ENCODE assay signal across 15 cellular contexts in genomic region chr6:71392286-71392685, GRCh38.
"Had no signal": no experiment of that assay in that cellular context is flagged by ENCODE, and none has a peak within 500 bp of the region (broad histone marks: within the 10 kb centered on the region; RNA-seq: fewer than 3 reads in every experiment).

No MANE protein-coding gene starts in this region.

- H3K79me2 ChIP-seq: hepatocyte had no signal

- DNase-seq: activated CD4-positive, alpha-beta T cell treated with anti-CD3 and anti-CD28 coated beads, Interleukin-2, amount 50 U/mL, for 4 hours; activated naive CD4-positive, alpha-beta T cell treated with anti-CD3 and anti-CD28 coated beads, Interleukin-2, amount 10 ng/mL, durations not matched to agents 7 days and 5 days; activated T-cell treated with anti-CD3 and anti-CD28 coated beads for 4 hours; left ventricle myocardium superior; ovary; sigmoid colon; stimulated activated CD4-positive, alpha-beta T cell treated with anti-CD3 and anti-CD28 coated beads, Interleukin-12 subunit alpha, Interleukin-12 subunit beta, amount 100 ng/mL, for 4 hours; stimulated activated CD4-positive, alpha-beta T cell treated with anti-CD3 and anti-CD28 coated beads, Interleukin-2, amount 100 ng/mL, for 24 hours; stomach; uterus had no signal

- H3K4me1 Mint-ChIP-seq: activated naive CD4-positive, alpha-beta T cell treated with anti-CD3 and anti-CD28 coated beads, Interleukin-2, amount 10 ng/mL, durations not matched to agents 7 days and 5 days; activated T-helper 17 cell treated with anti-CD3 and anti-CD28 coated beads, Interleukin-2, amount 50 U/mL, for 72 hours had no signal

- H2AFZ ChIP-seq: hepatocyte, neural progenitor cell had no signal

- H3K4me3 ChIP-seq: cardiac muscle cell, hepatocyte, neural progenitor cell, ovary, sigmoid colon, stomach, uterus had no signal

- H3K36me3 ChIP-seq: cardiac muscle cell, neural progenitor cell, ovary, stomach, uterus had no signal

- H3K9me3 Mint-ChIP-seq: activated naive CD4-positive, alpha-beta T cell treated with anti-CD3 and anti-CD28 coated beads, Interleukin-2, amount 10 ng/mL, durations not matched to agents 7 days and 5 days; activated T-helper 17 cell treated with anti-CD3 and anti-CD28 coated beads, Interleukin-2, amount 50 U/mL, for 72 hours; neural progenitor cell had no signal

- H3K36me3 Mint-ChIP-seq: activated naive CD4-positive, alpha-beta T cell treated with anti-CD3 and anti-CD28 coated beads, Interleukin-2, amount 10 ng/mL, durations not matched to agents 7 days and 5 days had no signal

- H3K27me3 ChIP-seq: cardiac muscle cell, hepatocyte, neural progenitor cell, ovary, sigmoid colon, stomach, uterus had no signal

- H3K4me1 ChIP-seq: uterus had no signal

- ATAC-seq: activated CD4-positive, CD25-positive, alpha-beta regulatory T cell treated with anti-CD3 and anti-CD28 coated beads, Interleukin-2, amount 50 U/mL, for 24 hours; activated T-helper 17 cell treated with anti-CD3 and anti-CD28 coated beads, Interleukin-2, amount 50 U/mL, for 72 hours; left ventricle myocardium superior had no signal

- H3K4me2 ChIP-seq: neural progenitor cell had no signal

- H3K27ac ChIP-seq: cardiac muscle cell, neural progenitor cell, ovary had no signal

- H3K4me3 Mint-ChIP-seq: activated naive CD4-positive, alpha-beta T cell treated with anti-CD3 and anti-CD28 coated beads, Interleukin-2, amount 10 ng/mL, durations not matched to agents 7 days and 5 days; activated T-helper 17 cell treated with anti-CD3 and anti-CD28 coated beads, Interleukin-2, amount 50 U/mL, for 72 hours; neural progenitor cell had no signal

- H3K9me3 ChIP-seq: ovary, sigmoid colon, stomach, uterus had no signal

- H3K27ac Mint-ChIP-seq: activated naive CD4-positive, alpha-beta T cell treated with anti-CD3 and anti-CD28 coated beads, Interleukin-2, amount 10 ng/mL, durations not matched to agents 7 days and 5 days; activated T-helper 17 cell treated with anti-CD3 and anti-CD28 coated beads, Interleukin-2, amount 50 U/mL, for 72 hours had no signal

- H3K9ac ChIP-seq: neural progenitor cell had no signal
